ENCODE assay signal across 25 cellular contexts in genomic region chr13:37587236-37587635, GRCh38. TPM values are rescaled to one million over a fixed set of nuclear protein-coding genes. Genes with fewer than 3 reads are reported as not detected.
"Had no signal": no experiment of that assay in that cellular context is flagged by ENCODE, and none has a peak within 500 bp of the region (broad histone marks: within the 10 kb centered on the region; RNA-seq: fewer than 3 reads in every experiment).

No MANE protein-coding gene starts in this region.

- H3K27me3 ChIP-seq: hepatocyte, neural progenitor cell, neutrophil, sigmoid colon, spleen, suprapubic skin, tibial nerve, uterus had no signal

- H3K36me3 Mint-ChIP-seq: naive B cell; natural killer cell; neural progenitor cell; stimulated activated effector memory CD8-positive, alpha-beta T cell treated with anti-CD3 and anti-CD28 coated beads, Interleukin-12 subunit alpha, Interleukin-12 subunit beta, amount 100 ng/mL, for 72 hours had no signal

- H3K4me1 ChIP-seq: lower lobe of right lung, neural progenitor cell, parathyroid adenoma, psoas muscle, sigmoid colon, spleen, suprapubic skin, tibial nerve, uterus had no signal

- H3K27ac ChIP-seq: hepatocyte, lower lobe of right lung, neural progenitor cell, neutrophil, parathyroid adenoma, psoas muscle, sigmoid colon, spleen, suprapubic skin, tibial nerve, uterus had no signal

- H3K27me3 Mint-ChIP-seq: naive B cell; stimulated activated naive CD8-positive, alpha-beta T cell treated with anti-CD3 and anti-CD28 coated beads, Interleukin-15, Interleukin-2, amounts not matched to agents 100 ng/mL and 50 ng/mL, for 24 hours; type B pancreatic cell had no signal

- H2AFZ ChIP-seq: hepatocyte, neural progenitor cell, parathyroid adenoma had no signal

- DNase-seq: islet precursor cell; lower lobe of right lung; mesendoderm; naive B cell; natural killer cell; nephron progenitor cell; occipital lobe; psoas muscle; right cardiac atrium; sigmoid colon; small intestine; spleen; stimulated activated CD4-positive, alpha-beta T cell treated with anti-CD3 and anti-CD28 coated beads, Interleukin-4, amount 100 ng/mL, for 24 hours; stimulated activated naive CD4-positive, alpha-beta T cell; uterus had no signal

- H3K27ac Mint-ChIP-seq: mesothelial cell of epicardium; naive B cell; natural killer cell; nephron progenitor cell; neural progenitor cell; stimulated activated effector memory CD8-positive, alpha-beta T cell treated with anti-CD3 and anti-CD28 coated beads, Interleukin-12 subunit alpha, Interleukin-12 subunit beta, amount 100 ng/mL, for 72 hours; stimulated activated naive CD8-positive, alpha-beta T cell treated with anti-CD3 and anti-CD28 coated beads, Interleukin-15, Interleukin-2, amounts not matched to agents 100 ng/mL and 50 ng/mL, for 24 hours; type B pancreatic cell had no signal

- H3K4me3 ChIP-seq: hepatocyte, lower lobe of right lung, neural progenitor cell, psoas muscle, sigmoid colon, spleen, suprapubic skin, tibial nerve, uterus had no signal

- H3K4me2 ChIP-seq: hepatocyte, neural progenitor cell had no signal

- H3K4me3 Mint-ChIP-seq: mesothelial cell of epicardium; naive B cell; natural killer cell; nephron progenitor cell; neural progenitor cell; stimulated activated effector memory CD8-positive, alpha-beta T cell treated with anti-CD3 and anti-CD28 coated beads, Interleukin-12 subunit alpha, Interleukin-12 subunit beta, amount 100 ng/mL, for 72 hours; stimulated activated naive CD8-positive, alpha-beta T cell treated with anti-CD3 and anti-CD28 coated beads, Interleukin-15, Interleukin-2, amounts not matched to agents 100 ng/mL and 50 ng/mL, for 24 hours; type B pancreatic cell had no signal

- H3K9me3 ChIP-seq: lower lobe of right lung, neutrophil, psoas muscle, sigmoid colon, spleen, suprapubic skin, tibial nerve, uterus had no signal

- H3K9me3 Mint-ChIP-seq: nephron progenitor cell, neural progenitor cell, type B pancreatic cell had no signal

- H3K4me1 Mint-ChIP-seq: mesothelial cell of epicardium; naive B cell; natural killer cell; nephron progenitor cell; neural progenitor cell; stimulated activated effector memory CD8-positive, alpha-beta T cell treated with anti-CD3 and anti-CD28 coated beads, Interleukin-12 subunit alpha, Interleukin-12 subunit beta, amount 100 ng/mL, for 72 hours had no signal

- H3K36me3 ChIP-seq: lower lobe of right lung, neural progenitor cell, neutrophil, spleen, suprapubic skin, tibial nerve, uterus had no signal

- H3K9ac ChIP-seq: neural progenitor cell, parathyroid adenoma had no signal

- H3K79me2 ChIP-seq: hepatocyte, parathyroid adenoma had no signal

RNA-seq across cellular contexts. Expression of gene POSTN, which starts 11.3 kb away (rescaled TPM):
- total RNA-seq: natural killer cell had no signal
